13 cellular contexts compared by ENCODE assay signal in the genomic region with DNA sequence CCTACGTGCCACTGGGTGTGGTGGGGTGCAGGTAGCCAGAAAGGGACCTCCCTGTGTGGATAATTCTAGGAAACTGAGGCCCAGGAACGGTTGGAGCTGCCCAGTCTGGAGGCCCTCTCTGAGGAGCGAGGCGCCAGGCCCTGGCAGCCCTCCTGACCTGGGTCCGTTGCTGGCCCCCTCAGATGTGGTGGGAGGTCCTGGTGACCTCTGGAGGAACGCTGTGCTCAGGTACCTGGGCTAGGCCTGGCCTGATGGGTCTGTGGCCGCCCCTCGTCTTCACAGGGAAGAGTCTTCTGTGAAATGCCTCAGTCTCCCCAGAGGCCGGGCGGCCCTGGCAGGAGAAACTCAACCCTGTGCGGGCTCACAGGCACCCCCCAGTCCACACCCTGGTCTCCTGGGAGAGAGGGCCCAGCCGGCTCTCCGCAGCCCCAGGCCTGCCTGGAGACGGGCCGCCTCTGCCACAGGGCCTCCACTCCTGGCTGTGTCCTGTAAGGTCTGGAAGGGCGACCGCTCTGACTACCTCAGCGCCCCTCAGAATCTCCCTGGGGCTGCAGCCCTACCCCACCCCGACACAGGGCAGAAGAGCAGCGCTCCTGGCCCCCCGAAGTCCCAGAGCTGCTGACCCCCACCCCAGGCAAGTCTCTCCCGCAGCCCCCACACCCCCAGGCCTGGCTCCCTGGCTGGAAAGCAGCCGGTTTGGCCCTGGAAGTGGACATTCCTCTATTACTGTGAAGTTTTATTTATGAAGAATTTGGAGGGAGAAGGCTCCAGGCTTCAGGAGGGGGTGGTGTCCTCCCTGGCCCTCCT. TPM values are rescaled to one million over a fixed set of nuclear protein-coding genes. Genes with fewer than 3 reads are reported as not detected.
DNase-seq lines count a peak whose midpoint lies in the region; ATAC-seq and TF ChIP-seq lines count a peak whose summit lies in the region.
"Had no signal": no experiment of that assay in that cellular context is flagged by ENCODE, and none has a peak within 500 bp of the region (broad histone marks: within the 10 kb centered on the region; RNA-seq: fewer than 3 reads in every experiment).

No MANE protein-coding gene starts in this region.

- TF ChIP-seq CTCF in IMR-90 (conservative IDR thresholded peaks at IDR 0.05; ENCODE audit: low read depth, low read length) (no peak), body of pancreas (IDR thresholded peaks at IDR 0.05) (no peak), lower lobe of right lung (IDR thresholded peaks at IDR 0.05) (no peak), testis (IDR thresholded peaks at IDR 0.05) (no peak)

- no peak overlapping the region for H2AK5ac ChIP-seq in IMR-90 (ENCODE audit: low read depth, low read length)

- no peak overlapping the region for H2AFZ ChIP-seq in IMR-90 (replicated peaks; ENCODE audit: low read length, poor library complexity)

- no peak overlapping the region for H3K14ac ChIP-seq in IMR-90 (replicated peaks; ENCODE audit: low read depth, low read length)

- H2BK120ac ChIP-seq in IMR-90 (ENCODE audit: low read depth, low read length), result no peak overlapping the region

- H3K36me3 ChIP-seq in IMR-90 (ENCODE audit: control insufficient read depth, insufficient read depth, low read length) (no peaks in the 10 kb centered on the region), body of pancreas (replicated peaks in 1 of 2; ENCODE audit: insufficient read depth in 1 of 2, low read depth in 2 of 2) (peaks cover 3% of the 10 kb centered on the region in 2 donors), lower lobe of right lung (peaks cover 19% of the 10 kb centered on the region), testis (ENCODE audit: low read depth, missing control alignments) (no peaks in the 10 kb centered on the region)

- no peak overlapping the region for H4K8ac ChIP-seq in IMR-90 (ENCODE audit: low read depth in 2 of 2, low read length in 2 of 2)

- dilution Hi-C loops in IMR-90 (cut with HindIII; ENCODE audit: low sequenced_read_pairs, unreplicated experiment), result no loop called here

- H2AK9ac ChIP-seq in IMR-90 (replicated peaks; ENCODE audit: low read depth, low read length, poor library complexity), result no peak overlapping the region

- no peak overlapping the region for H3K18ac ChIP-seq in IMR-90 (ENCODE audit: low read depth, low read length)

- 100% methylated on average over 4 of the region's 23 CpGs; no CpG with 5 or more reads in 1 of the 2 experiments for WGBS in IMR-90 (ENCODE audit: extremely low coverage in 2 of 2, insufficient read length in 1 of 2), 2 experiments
- 62 to 77% methylated on average over 6 to 20 of the region's 23 CpGs for WGBS in body of pancreas, 2 donors
- 49 to 54% methylated on average over 3 to 22 of the region's 23 CpGs for whole genome bisulfite sequencing in testis, 2 donors

- no TSS peak for BruUV-seq in IMR-90 (replicated peaks; lab: Mats Ljungman, UMichigan)

- H2BK15ac ChIP-seq in IMR-90 (ENCODE audit: low read depth, low read length), result no peak overlapping the region

- H3K27me3 ChIP-seq in IMR-90 (ENCODE audit: control insufficient read depth, insufficient read depth, low read length) (peaks cover 24% of the 10 kb centered on the region), body of pancreas (no peaks in the 10 kb centered on the region), lower lobe of right lung (ENCODE audit: low read depth) (peaks cover 15% of the 10 kb centered on the region), testis (no peaks in the 10 kb centered on the region)

- H2BK5ac ChIP-seq in IMR-90 (ENCODE audit: low read depth, low read length, poor library complexity, severe bottlenecking), result no peak overlapping the region

- no peak overlapping the region for H3K23ac ChIP-seq in IMR-90 (ENCODE audit: low read depth, low read length)

- CTCF ChIA-PET in IMR-90 (lab: Yijun Ruan, JAX), result interaction anchor here (0.9 kb wide), 1 partner anchor 14 kb away, joined by 3 read pairs; no protein-coding TSS in a partner anchor
- CTCF ChIA-PET in HEK293T (lab: Yijun Ruan, JAX), result interaction anchor here (1.5 to 1.6 kb wide), 2 partner anchors 11 to 295 kb away, joined by 3 read pairs; no protein-coding TSS in a partner anchor

- no peak overlapping the region for H3K56ac ChIP-seq in IMR-90 (ENCODE audit: extremely low read depth, insufficient read depth, low read length)

- H4K91ac ChIP-seq in IMR-90 (ENCODE audit: insufficient read depth, low read depth, low read length), result no peak overlapping the region

- H4K20me1 ChIP-seq in IMR-90 (ENCODE audit: insufficient read depth, low read length), result no peaks in the 10 kb centered on the region

- no peak for TF ChIP-seq POLR2A in IMR-90 (IDR thresholded peaks at IDR 0.05; ENCODE audit: low read depth, low read length)
- TF ChIP-seq POLR2A in body of pancreas (IDR thresholded peaks at IDR 0.05), result no peak
- TF ChIP-seq POLR2A in testis (IDR thresholded peaks at IDR 0.05), result no peak

- H3K79me1 ChIP-seq in IMR-90 (ENCODE audit: low read depth in 1 of 2, low read length in 2 of 2), result no peaks in the 10 kb centered on the region

- no peak overlapping the region for H3K4ac ChIP-seq in IMR-90 (ENCODE audit: low read depth, low read length)

- peaks cover 8% of the 10 kb centered on the region for H3K4me1 ChIP-seq in IMR-90 (ENCODE audit: control insufficient read depth, insufficient read depth, low read length)
- H3K4me1 ChIP-seq in body of pancreas, result peaks cover 85% of the 10 kb centered on the region
- peaks cover 32% of the 10 kb centered on the region for H3K4me1 ChIP-seq in lower lobe of right lung
- H3K4me1 ChIP-seq in testis, result peaks cover 32% of the 10 kb centered on the region

- POLR2A ChIA-PET in IMR-90 (lab: Charles Lee; ENCODE audit: unreplicated experiment), result no interaction called here
- POLR2A ChIA-PET in HEK293T (lab: Yijun Ruan, JAX), result no interaction called here

- DNase-seq in IMR-90 (no peak), body of pancreas (no peak), lower lobe of right lung (no peak), testis (peak; percentile 42), NAMALWA (ENCODE audit: low spot score) (no peak), NCI-H1694 treated with DMSO at 0.1 percent for 48 hours (lab: John Stamatoyannopoulos, UW) (no peak), HEK293T (ENCODE audit: extremely low spot score) (no peak)
- DNase-seq: activated CD4-positive, alpha-beta T cell treated with anti-CD3 and anti-CD28 coated beads, Interleukin-2, amount 10 ng/mL, durations not matched to agents 7 days and 5 days; activated naive CD4-positive, alpha-beta T cell treated with Interleukin-2 at 50 U/mL for 16 hours; kidney glomerular epithelial cell; NCI-H1436 treated with DMSO at 0.1 percent for 48 hours; occipital lobe; stimulated activated CD4-positive, alpha-beta T cell treated with anti-CD3 and anti-CD28 coated beads, Interleukin-4, amount 100 ng/mL, for 1 hour had no signal

- no peaks in the 10 kb centered on the region; the same call in 1 of the 2 replicates for H3K9me1 ChIP-seq in IMR-90 (ENCODE audit: insufficient read depth, low read length)

- intact Hi-C loops in IMR-90 (cut with micrococcal nuclease) (no loop called here), body of pancreas (cut with DNase I) (loop anchor here (10.0 kb wide), 1 partner anchor 164 kb away; no protein-coding TSS in a partner anchor), lower lobe of right lung (cut with DNase I) (no loop called here), testis (cut with DNase I; ENCODE audit: low total_unique reads) (no loop called here)

- H3K27ac ChIP-seq in IMR-90 (ENCODE audit: insufficient read depth, low read length) (no peak overlapping the region), body of pancreas (peak overlapping the region; percentile 77 to 96 (median 88)), lower lobe of right lung (peak overlapping the region; percentile 31), testis (peak overlapping the region; percentile 64 to 72)

- in situ Hi-C loops in IMR-90 (cut with MboI; ENCODE audit: low sequenced_read_pairs), result no loop called here

- no peak for TF ChIP-seq RAD21 in IMR-90 (IDR thresholded peaks at IDR 0.05; ENCODE audit: low read length)

- H4K5ac ChIP-seq in IMR-90 (ENCODE audit: low read depth, low read length), result no peak overlapping the region

- ATAC-seq in IMR-90 (ENCODE audit: low read depth) (peak; percentile 25; the same call in 1 of the 2 replicates), body of pancreas (no peak), lower lobe of right lung (no peak)

- H3K9me3 ChIP-seq in IMR-90 (ENCODE audit: control insufficient read depth, insufficient read depth, low read length), result no peaks in the 10 kb centered on the region; the same call in 1 of the 2 replicates
- no peaks in the 10 kb centered on the region for H3K9me3 ChIP-seq in body of pancreas
- H3K9me3 ChIP-seq in lower lobe of right lung, result no peaks in the 10 kb centered on the region
- H3K9me3 ChIP-seq in testis, result no peaks in the 10 kb centered on the region

- no peak overlapping the region for H3K4me3 ChIP-seq in IMR-90 (ENCODE audit: insufficient read depth, low read depth, low read length)
- no peak overlapping the region for H3K4me3 ChIP-seq in body of pancreas
- peak overlapping the region; percentile 32 for H3K4me3 ChIP-seq in lower lobe of right lung
- no peak overlapping the region for H3K4me3 ChIP-seq in testis

- H3K4me2 ChIP-seq in IMR-90 (ENCODE audit: low read depth, low read length), result no peak overlapping the region

- no peak overlapping the region for H2BK20ac ChIP-seq in IMR-90 (ENCODE audit: low read depth, low read length)

- no peak overlapping the region for H3K9ac ChIP-seq in IMR-90 (ENCODE audit: low read depth, low read length)

TF ChIP-seq in IMR-90, 13 proteins besides CTCF, POLR2A, EP300 and RAD21 (continues in another document):
- TF ChIP-seq RCOR1 (IDR thresholded peaks at IDR 0.05; ENCODE audit: insufficient replicate concordance, low read length) (no peak), MAFK (IDR thresholded peaks at IDR 0.05; ENCODE audit: low read depth, low read length) (no peak), FOS (IDR thresholded peaks at IDR 0.05; ENCODE audit: low read depth, low read length) (no peak), RFX5 (IDR thresholded peaks at IDR 0.05; ENCODE audit: low read depth, low read length) (no peak)

TF ChIP-seq in HEK293T, 16 proteins besides CTCF, POLR2A, EP300 and RAD21:
- TF ChIP-seq ZNF384 (IDR thresholded peaks at IDR 0.05) (no peak), CTBP1 (IDR thresholded peaks at IDR 0.05; ENCODE audit: borderline replicate concordance) (no peak)

RNA-seq across cellular contexts. Expression of a gene that starts 3.7 kb away (rescaled TPM):
- total RNA-seq in IMR-90 (2012; rRNA removed) (under 0.01 TPM in 2 replicates), body of pancreas (10 to 100 TPM in 1 of 2 donors, 1 to 10 TPM in 1; 8.6 to 22.1 TPM), lower lobe of right lung (80.0 TPM), testis (1 to 10 TPM; 3.3 to 5.0 TPM)
- polyA plus RNA-seq in IMR-90 (2012; rRNA removed) (0.03 and 0.07 TPM in 2 replicates), testis (ENCODE audit: insufficient read depth, low read depth, low replicate concordance) (2.6 TPM)
- polyA plus RNA-seq in IMR-90 (2012; cell fraction: cytosol; rRNA removed), result 0.04 and 0.51 TPM in 2 replicates
- 0.13 and 0.33 TPM in 2 replicates for polyA plus RNA-seq in IMR-90 (2012; cell fraction: nucleus; rRNA removed; ENCODE audit: low replicate concordance)
- total RNA-seq: activated CD4-positive, alpha-beta T cell treated with anti-CD3 and anti-CD28 coated beads, Interleukin-2, amount 10 ng/mL, durations not matched to agents 7 days and 5 days had no signal
